1 cellular context compared by ENCODE assay signal in the genomic region with DNA sequence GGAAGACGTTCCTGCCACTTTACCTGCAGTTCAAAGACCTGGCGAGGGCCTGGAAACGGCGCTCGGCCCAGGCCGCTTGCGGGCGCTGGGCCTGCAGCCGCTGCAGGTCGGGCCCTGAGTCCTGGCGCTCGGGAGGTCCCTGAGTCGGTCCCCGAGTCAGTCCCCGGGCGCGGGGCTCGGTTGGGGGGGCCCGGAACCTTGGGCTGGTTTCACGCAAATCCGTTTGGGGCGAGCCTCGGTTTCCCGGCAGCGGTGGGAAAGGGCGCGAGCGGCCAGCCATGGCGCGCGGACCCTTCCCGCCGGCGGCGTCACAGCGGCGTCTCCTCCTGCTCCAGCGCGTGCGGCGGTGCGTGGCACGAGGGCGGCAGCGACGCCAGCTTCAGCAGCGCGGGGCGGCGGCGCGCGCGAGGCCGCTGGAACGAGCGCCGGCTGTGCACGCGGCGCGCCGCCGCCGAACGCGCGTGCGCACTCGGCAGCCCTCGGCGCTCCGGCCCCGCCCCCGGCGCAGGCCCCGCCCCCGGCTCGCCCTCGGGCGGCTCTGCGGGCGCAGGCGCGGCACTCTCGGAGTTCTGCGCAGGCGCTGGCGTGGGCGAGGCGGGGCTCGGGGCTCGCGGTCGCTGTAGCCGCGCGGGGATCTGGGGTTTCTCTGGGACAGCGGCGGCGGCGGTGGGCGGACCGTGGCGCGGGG.
TF ChIP-seq lines count a peak whose summit lies in the region.

No MANE protein-coding gene starts in this region.

TF ChIP-seq in HepG2, 621 proteins besides CTCF, POLR2A, EP300 and RAD21 (continued from another document and continues in another):
- TF ChIP-seq, protein P1, sequence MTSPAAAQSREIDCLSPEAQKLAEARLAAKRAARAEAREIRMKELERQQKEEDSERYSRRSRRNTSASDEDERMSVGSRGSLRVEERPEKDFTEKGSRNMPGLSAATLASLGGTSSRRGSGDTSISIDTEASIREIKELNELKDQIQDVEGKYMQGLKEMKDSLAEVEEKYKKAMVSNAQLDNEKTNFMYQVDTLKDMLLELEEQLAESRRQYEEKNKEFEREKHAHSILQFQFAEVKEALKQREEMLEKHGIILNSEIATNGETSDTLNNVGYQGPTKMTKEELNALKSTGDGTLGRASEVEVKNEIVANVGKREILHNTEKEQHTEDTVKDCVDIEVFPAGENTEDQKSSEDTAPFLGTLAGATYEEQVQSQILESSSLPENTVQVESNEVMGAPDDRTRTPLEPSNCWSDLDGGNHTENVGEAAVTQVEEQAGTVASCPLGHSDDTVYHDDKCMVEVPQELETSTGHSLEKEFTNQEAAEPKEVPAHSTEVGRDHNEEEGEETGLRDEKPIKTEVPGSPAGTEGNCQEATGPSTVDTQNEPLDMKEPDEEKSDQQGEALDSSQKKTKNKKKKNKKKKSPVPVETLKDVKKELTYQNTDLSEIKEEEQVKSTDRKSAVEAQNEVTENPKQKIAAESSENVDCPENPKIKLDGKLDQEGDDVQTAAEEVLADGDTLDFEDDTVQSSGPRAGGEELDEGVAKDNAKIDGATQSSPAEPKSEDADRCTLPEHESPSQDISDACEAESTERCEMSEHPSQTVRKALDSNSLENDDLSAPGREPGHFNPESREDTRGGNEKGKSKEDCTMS (CRISPR knock-in tag; conservative IDR thresholded peaks at IDR 0.05) = no peak
- TF ChIP-seq, protein P2, sequence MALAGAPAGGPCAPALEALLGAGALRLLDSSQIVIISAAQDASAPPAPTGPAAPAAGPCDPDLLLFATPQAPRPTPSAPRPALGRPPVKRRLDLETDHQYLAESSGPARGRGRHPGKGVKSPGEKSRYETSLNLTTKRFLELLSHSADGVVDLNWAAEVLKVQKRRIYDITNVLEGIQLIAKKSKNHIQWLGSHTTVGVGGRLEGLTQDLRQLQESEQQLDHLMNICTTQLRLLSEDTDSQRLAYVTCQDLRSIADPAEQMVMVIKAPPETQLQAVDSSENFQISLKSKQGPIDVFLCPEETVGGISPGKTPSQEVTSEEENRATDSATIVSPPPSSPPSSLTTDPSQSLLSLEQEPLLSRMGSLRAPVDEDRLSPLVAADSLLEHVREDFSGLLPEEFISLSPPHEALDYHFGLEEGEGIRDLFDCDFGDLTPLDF (CRISPR knock-in tag; IDR thresholded peaks at IDR 0.05) = peak; percentile 85
- TF ChIP-seq, protein P3, sequence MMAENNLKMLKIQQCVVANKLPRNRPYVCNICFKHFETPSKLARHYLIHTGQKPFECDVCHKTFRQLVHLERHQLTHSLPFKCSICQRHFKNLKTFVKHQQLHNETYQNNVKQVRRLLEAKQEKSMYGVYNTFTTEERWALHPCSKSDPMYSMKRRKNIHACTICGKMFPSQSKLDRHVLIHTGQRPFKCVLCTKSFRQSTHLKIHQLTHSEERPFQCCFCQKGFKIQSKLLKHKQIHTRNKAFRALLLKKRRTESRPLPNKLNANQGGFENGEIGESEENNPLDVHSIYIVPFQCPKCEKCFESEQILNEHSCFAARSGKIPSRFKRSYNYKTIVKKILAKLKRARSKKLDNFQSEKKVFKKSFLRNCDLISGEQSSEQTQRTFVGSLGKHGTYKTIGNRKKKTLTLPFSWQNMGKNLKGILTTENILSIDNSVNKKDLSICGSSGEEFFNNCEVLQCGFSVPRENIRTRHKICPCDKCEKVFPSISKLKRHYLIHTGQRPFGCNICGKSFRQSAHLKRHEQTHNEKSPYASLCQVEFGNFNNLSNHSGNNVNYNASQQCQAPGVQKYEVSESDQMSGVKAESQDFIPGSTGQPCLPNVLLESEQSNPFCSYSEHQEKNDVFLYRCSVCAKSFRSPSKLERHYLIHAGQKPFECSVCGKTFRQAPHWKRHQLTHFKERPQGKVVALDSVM (CRISPR knock-in tag; IDR thresholded peaks at IDR 0.05) = peak; percentile 75
- no peak for TF ChIP-seq EHMT2 (IDR thresholded peaks at IDR 0.05; ENCODE audit: borderline replicate concordance, low read depth, low read length)
- TF ChIP-seq, protein P4, sequence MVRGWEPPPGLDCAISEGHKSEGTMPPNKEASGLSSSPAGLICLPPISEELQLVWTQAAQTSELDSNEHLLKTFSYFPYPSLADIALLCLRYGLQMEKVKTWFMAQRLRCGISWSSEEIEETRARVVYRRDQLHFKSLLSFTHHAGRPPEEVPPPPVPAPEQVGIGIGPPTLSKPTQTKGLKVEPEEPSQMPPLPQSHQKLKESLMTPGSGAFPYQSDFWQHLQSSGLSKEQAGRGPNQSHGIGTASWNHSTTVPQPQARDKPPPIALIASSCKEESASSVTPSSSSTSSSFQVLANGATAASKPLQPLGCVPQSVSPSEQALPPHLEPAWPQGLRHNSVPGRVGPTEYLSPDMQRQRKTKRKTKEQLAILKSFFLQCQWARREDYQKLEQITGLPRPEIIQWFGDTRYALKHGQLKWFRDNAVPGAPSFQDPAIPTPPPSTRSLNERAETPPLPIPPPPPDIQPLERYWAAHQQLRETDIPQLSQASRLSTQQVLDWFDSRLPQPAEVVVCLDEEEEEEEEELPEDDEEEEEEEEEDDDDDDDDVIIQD (CRISPR knock-in tag; IDR thresholded peaks at IDR 0.05; ENCODE audit: low read depth) = no peak
- no peak for TF ChIP-seq ZBTB3 (CRISPR knock-in tag; IDR thresholded peaks at IDR 0.05; ENCODE audit: borderline replicate concordance, low read depth)
- no peak for TF ChIP-seq REPIN1 (CRISPR knock-in tag; IDR thresholded peaks at IDR 0.05; ENCODE audit: borderline replicate concordance, low read depth)
- peak; percentile 63; the same call in 1 of the 2 replicates for TF ChIP-seq EED (CRISPR knock-in tag; IDR thresholded peaks at IDR 0.05)
- peak; percentile 78; the same call in 1 of the 2 replicates for TF ChIP-seq SAFB2 (CRISPR knock-in tag; IDR thresholded peaks at IDR 0.05; ENCODE audit: borderline replicate concordance, low read depth)
- peak; percentile 91 for TF ChIP-seq MED8 (CRISPR knock-in tag; IDR thresholded peaks at IDR 0.05; ENCODE audit: insufficient replicate concordance)
- TF ChIP-seq HDAC2 (CRISPR knock-in tag; IDR thresholded peaks at IDR 0.05) = no peak
- TF ChIP-seq HOXA3 (CRISPR knock-in tag; IDR thresholded peaks at IDR 0.05) = peak; percentile 91
- TF ChIP-seq, protein P5, sequence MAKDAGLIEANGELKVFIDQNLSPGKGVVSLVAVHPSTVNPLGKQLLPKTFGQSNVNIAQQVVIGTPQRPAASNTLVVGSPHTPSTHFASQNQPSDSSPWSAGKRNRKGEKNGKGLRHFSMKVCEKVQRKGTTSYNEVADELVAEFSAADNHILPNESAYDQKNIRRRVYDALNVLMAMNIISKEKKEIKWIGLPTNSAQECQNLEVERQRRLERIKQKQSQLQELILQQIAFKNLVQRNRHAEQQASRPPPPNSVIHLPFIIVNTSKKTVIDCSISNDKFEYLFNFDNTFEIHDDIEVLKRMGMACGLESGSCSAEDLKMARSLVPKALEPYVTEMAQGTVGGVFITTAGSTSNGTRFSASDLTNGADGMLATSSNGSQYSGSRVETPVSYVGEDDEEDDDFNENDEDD (CRISPR knock-in tag; IDR thresholded peaks at IDR 0.05; ENCODE audit: borderline replicate concordance) = peak; percentile 97
- TF ChIP-seq HES4 (CRISPR knock-in tag; IDR thresholded peaks at IDR 0.05; ENCODE audit: borderline replicate concordance) = peak; percentile 99
- TF ChIP-seq KDM5A (IDR thresholded peaks at IDR 0.05; ENCODE audit: borderline replicate concordance, low read length) = peak; percentile 51; the same call in 1 of the 2 replicates
- no peak for TF ChIP-seq CBX1 (IDR thresholded peaks at IDR 0.05; ENCODE audit: low read depth)
- TF ChIP-seq, protein P6, sequence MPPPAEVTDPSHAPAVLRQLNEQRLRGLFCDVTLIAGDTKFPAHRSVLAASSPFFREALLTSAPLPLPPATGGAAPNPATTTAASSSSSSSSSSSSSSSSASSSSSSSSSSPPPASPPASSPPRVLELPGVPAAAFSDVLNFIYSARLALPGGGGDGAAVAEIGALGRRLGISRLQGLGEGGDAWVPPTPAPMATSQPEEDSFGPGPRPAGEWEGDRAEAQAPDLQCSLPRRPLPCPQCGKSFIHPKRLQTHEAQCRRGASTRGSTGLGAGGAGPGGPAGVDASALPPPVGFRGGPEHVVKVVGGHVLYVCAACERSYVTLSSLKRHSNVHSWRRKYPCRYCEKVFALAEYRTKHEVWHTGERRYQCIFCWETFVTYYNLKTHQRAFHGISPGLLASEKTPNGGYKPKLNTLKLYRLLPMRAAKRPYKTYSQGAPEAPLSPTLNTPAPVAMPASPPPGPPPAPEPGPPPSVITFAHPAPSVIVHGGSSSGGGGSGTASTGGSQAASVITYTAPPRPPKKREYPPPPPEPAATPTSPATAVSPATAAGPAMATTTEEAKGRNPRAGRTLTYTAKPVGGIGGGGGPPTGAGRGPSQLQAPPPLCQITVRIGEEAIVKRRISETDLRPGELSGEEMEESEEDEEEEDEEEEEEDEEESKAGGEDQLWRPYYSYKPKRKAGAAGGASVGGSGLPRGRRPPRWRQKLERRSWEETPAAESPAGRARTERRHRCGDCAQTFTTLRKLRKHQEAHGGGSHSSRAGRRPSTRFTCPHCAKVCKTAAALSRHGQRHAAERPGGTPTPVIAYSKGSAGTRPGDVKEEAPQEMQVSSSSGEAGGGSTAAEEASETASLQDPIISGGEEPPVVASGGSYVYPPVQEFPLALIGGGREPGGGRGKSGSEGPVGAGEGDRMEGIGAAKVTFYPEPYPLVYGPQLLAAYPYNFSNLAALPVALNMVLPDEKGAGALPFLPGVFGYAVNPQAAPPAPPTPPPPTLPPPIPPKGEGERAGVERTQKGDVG (CRISPR knock-in tag; IDR thresholded peaks at IDR 0.05; ENCODE audit: borderline replicate concordance) = no peak; the same call in 1 of the 2 replicates
- TF ChIP-seq, protein P7, sequence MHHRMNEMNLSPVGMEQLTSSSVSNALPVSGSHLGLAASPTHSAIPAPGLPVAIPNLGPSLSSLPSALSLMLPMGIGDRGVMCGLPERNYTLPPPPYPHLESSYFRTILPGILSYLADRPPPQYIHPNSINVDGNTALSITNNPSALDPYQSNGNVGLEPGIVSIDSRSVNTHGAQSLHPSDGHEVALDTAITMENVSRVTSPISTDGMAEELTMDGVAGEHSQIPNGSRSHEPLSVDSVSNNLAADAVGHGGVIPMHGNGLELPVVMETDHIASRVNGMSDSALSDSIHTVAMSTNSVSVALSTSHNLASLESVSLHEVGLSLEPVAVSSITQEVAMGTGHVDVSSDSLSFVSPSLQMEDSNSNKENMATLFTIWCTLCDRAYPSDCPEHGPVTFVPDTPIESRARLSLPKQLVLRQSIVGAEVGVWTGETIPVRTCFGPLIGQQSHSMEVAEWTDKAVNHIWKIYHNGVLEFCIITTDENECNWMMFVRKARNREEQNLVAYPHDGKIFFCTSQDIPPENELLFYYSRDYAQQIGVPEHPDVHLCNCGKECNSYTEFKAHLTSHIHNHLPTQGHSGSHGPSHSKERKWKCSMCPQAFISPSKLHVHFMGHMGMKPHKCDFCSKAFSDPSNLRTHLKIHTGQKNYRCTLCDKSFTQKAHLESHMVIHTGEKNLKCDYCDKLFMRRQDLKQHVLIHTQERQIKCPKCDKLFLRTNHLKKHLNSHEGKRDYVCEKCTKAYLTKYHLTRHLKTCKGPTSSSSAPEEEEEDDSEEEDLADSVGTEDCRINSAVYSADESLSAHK (CRISPR knock-in tag; IDR thresholded peaks at IDR 0.05; ENCODE audit: borderline replicate concordance) = no peak
- TF ChIP-seq, protein P8, sequence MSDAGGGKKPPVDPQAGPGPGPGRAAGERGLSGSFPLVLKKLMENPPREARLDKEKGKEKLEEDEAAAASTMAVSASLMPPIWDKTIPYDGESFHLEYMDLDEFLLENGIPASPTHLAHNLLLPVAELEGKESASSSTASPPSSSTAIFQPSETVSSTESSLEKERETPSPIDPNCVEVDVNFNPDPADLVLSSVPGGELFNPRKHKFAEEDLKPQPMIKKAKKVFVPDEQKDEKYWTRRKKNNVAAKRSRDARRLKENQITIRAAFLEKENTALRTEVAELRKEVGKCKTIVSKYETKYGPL (CRISPR knock-in tag; IDR thresholded peaks at IDR 0.05) = peak; percentile 61; the same call in 1 of the 2 replicates
- TF ChIP-seq, protein P9, sequence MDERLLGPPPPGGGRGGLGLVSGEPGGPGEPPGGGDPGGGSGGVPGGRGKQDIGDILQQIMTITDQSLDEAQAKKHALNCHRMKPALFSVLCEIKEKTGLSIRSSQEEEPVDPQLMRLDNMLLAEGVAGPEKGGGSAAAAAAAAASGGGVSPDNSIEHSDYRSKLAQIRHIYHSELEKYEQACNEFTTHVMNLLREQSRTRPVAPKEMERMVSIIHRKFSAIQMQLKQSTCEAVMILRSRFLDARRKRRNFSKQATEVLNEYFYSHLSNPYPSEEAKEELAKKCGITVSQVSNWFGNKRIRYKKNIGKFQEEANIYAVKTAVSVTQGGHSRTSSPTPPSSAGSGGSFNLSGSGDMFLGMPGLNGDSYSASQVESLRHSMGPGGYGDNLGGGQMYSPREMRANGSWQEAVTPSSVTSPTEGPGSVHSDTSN (CRISPR knock-in tag; IDR thresholded peaks at IDR 0.05) = no peak
- TF ChIP-seq ZFYVE20 (CRISPR knock-in tag; IDR thresholded peaks at IDR 0.05; ENCODE audit: borderline replicate concordance, low read depth) = peak; percentile 98
- TF ChIP-seq NFKBIZ (CRISPR knock-in tag; IDR thresholded peaks at IDR 0.05) = peak; percentile 85; the same call in 1 of the 2 replicates
- peak; percentile 88; the same call in 1 of the 2 replicates for TF ChIP-seq ZNF235 (CRISPR knock-in tag; IDR thresholded peaks at IDR 0.05; ENCODE audit: borderline replicate concordance)
- TF ChIP-seq NONO (IDR thresholded peaks at IDR 0.05) = no peak
- TF ChIP-seq NONO (CRISPR knock-in tag; conservative IDR thresholded peaks at IDR 0.05) = no peak; the same call in none of the 2 replicates
- peak; percentile 96 for TF ChIP-seq BORCS8-MEF2B (CRISPR knock-in tag; IDR thresholded peaks at IDR 0.05)
- TF ChIP-seq ASH2L (IDR thresholded peaks at IDR 0.05; ENCODE audit: insufficient read length, low read depth, low read length) = no peak
- TF ChIP-seq ZNF782 (CRISPR knock-in tag; IDR thresholded peaks at IDR 0.05; ENCODE audit: borderline replicate concordance) = peak; percentile 57; the same call in 1 of the 2 replicates
- peak; percentile 92 for TF ChIP-seq MTF1 (CRISPR knock-in tag; IDR thresholded peaks at IDR 0.05)
- peak; percentile 85; the same call in 1 of the 2 replicates for TF ChIP-seq ZNF530 (CRISPR knock-in tag; IDR thresholded peaks at IDR 0.05; ENCODE audit: low read depth)
- TF ChIP-seq, protein P10, sequence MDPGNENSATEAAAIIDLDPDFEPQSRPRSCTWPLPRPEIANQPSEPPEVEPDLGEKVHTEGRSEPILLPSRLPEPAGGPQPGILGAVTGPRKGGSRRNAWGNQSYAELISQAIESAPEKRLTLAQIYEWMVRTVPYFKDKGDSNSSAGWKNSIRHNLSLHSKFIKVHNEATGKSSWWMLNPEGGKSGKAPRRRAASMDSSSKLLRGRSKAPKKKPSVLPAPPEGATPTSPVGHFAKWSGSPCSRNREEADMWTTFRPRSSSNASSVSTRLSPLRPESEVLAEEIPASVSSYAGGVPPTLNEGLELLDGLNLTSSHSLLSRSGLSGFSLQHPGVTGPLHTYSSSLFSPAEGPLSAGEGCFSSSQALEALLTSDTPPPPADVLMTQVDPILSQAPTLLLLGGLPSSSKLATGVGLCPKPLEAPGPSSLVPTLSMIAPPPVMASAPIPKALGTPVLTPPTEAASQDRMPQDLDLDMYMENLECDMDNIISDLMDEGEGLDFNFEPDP (CRISPR knock-in tag; conservative IDR thresholded peaks at IDR 0.05) = peak; percentile 97
- TF ChIP-seq ZNF180 (CRISPR knock-in tag; IDR thresholded peaks at IDR 0.05; ENCODE audit: borderline replicate concordance, low read depth) = no peak; the same call in 1 of the 2 replicates
- TF ChIP-seq ZNF652 (CRISPR knock-in tag; IDR thresholded peaks at IDR 0.05; ENCODE audit: borderline replicate concordance, low read depth) = no peak
- TF ChIP-seq GTF2F1 (IDR thresholded peaks at IDR 0.05; ENCODE audit: low read length) = no peak
- TF ChIP-seq GFI1 (CRISPR knock-in tag; IDR thresholded peaks at IDR 0.05; ENCODE audit: borderline replicate concordance) = peak; percentile 77
- TF ChIP-seq MIXL1 (CRISPR knock-in tag; IDR thresholded peaks at IDR 0.05) = peak; percentile 12; the same call in 1 of the 2 replicates
- peak; percentile 83 for TF ChIP-seq YEATS4 (CRISPR knock-in tag; IDR thresholded peaks at IDR 0.05; ENCODE audit: borderline replicate concordance)
- no peak for TF ChIP-seq HOXA7 (CRISPR knock-in tag; IDR thresholded peaks at IDR 0.05)
- no peak for TF ChIP-seq KLF11 (CRISPR knock-in tag; IDR thresholded peaks at IDR 0.05)
